Comparison of ENCODE assay signal across 8 cellular contexts in genomic region chr19:14206737-14207725, GRCh38. TPM values are rescaled to one million over a fixed set of nuclear protein-coding genes. Genes with fewer than 3 reads are reported as not detected.
DNase-seq lines count a peak whose midpoint lies in the region; ATAC-seq and TF ChIP-seq lines count a peak whose summit lies in the region.
"Not testable (repeated sequence)": the region's sequence is repeated elsewhere in the genome, so short reads cannot be mapped to it uniquely, and the experiment has no call there.

No MANE protein-coding gene starts in this region.

- ATAC-seq in left ventricle myocardium superior = peak; percentile 93
- ATAC-seq in stimulated activated memory B cell treated with anti-CD40 and anti-IgM and Interleukin-4, amounts not matched to agents 10 μg/mL and 1 μg/mL and 100 μg/mL, for 72 hours = peak; percentile 61

- peak overlapping the region; percentile 86 for H3K4me3 Mint-ChIP-seq in Caco-2 (ENCODE audit: unreplicated experiment)
- H3K4me3 Mint-ChIP-seq in stimulated activated memory B cell treated with anti-CD40 and anti-IgM and Interleukin-4, amounts not matched to agents 10 μg/mL and 1 μg/mL and 100 μg/mL, for 72 hours = peak overlapping the region; percentile 95

- H3K4me1 Mint-ChIP-seq in Caco-2 (ENCODE audit: low read depth, unreplicated experiment) = not testable (repeated sequence)
- H3K4me1 Mint-ChIP-seq in stimulated activated memory B cell treated with anti-CD40 and anti-IgM and Interleukin-4, amounts not matched to agents 10 μg/mL and 1 μg/mL and 100 μg/mL, for 72 hours = peaks cover 43% of the 10 kb centered on the region

- POLR2A ChIA-PET in Caco-2 (lab: Charles Lee) = not testable (repeated sequence)

- H3K4me3 ChIP-seq in Caco-2 (ENCODE audit: low read depth, low read length) (peak overlapping the region; percentile 56), brain microvascular endothelial cell (ENCODE audit: low read depth, low read length) (peak overlapping the region; percentile 47)

- CTCF ChIA-PET in Caco-2 (lab: Charles Lee) = not testable (repeated sequence)

- peaks cover 14% of the 10 kb centered on the region for H3K36me3 Mint-ChIP-seq in Caco-2 (ENCODE audit: insufficient read depth, unreplicated experiment)
- not testable (repeated sequence) for H3K36me3 Mint-ChIP-seq in stimulated activated memory B cell treated with anti-CD40 and anti-IgM and Interleukin-4, amounts not matched to agents 10 μg/mL and 1 μg/mL and 100 μg/mL, for 72 hours

- DNase-seq in Caco-2 = peak; percentile 92 to 93
- DNase-seq in HT1080 (ENCODE audit: low read depth) = peak; percentile 92
- DNase-seq in NCI-H526 (lab: John Stamatoyannopoulos, UW) = peak; percentile 91 to 92
- peak; percentile 63 for DNase-seq in activated CD4-positive, CD25-positive, alpha-beta regulatory T cell treated with anti-CD3 and anti-CD28 coated beads, Interleukin-2, amount 50 U/mL, for 72 hours
- peak; percentile 91 for DNase-seq in brain microvascular endothelial cell
- DNase-seq in left ventricle myocardium superior = peak; percentile 95
- peak; percentile 35 to 97 (median 92) for DNase-seq in nucleus accumbens (lab: John Stamatoyannopoulos, UW)

- not testable (repeated sequence) for H3K9me3 ChIP-seq in Caco-2

- intact Hi-C loops in Caco-2 (cut with micrococcal nuclease; ENCODE audit: unreplicated experiment); left ventricle myocardium superior (cut with micrococcal nuclease): not testable (repeated sequence)

- H3K27ac ChIP-seq in brain microvascular endothelial cell = not testable (repeated sequence)

- H3K4me1 ChIP-seq in Caco-2 = not testable (repeated sequence)

- H3K27me3 Mint-ChIP-seq in Caco-2 (ENCODE audit: insufficient read depth, unreplicated experiment) = not testable (repeated sequence)
- peaks cover 81% of the 10 kb centered on the region for H3K27me3 Mint-ChIP-seq in stimulated activated memory B cell treated with anti-CD40 and anti-IgM and Interleukin-4, amounts not matched to agents 10 μg/mL and 1 μg/mL and 100 μg/mL, for 72 hours

- in situ Hi-C loops in brain microvascular endothelial cell (cut with HindIII; ENCODE audit: low pct_ligation_motif_present, low sequenced_read_pairs) = not testable (repeated sequence)

- not testable (repeated sequence) for H3K9me3 Mint-ChIP-seq in Caco-2 (ENCODE audit: unreplicated experiment); stimulated activated memory B cell treated with anti-CD40 and anti-IgM and Interleukin-4, amounts not matched to agents 10 μg/mL and 1 μg/mL and 100 μg/mL, for 72 hours

- H3K36me3 ChIP-seq in Caco-2 (ENCODE audit: control insufficient read depth, insufficient read depth, low read length); brain microvascular endothelial cell (replicated peaks): not testable (repeated sequence)

- H3K27ac Mint-ChIP-seq in Caco-2 (ENCODE audit: unreplicated experiment) = peak overlapping the region; percentile 84
- peak overlapping the region; percentile 83 for H3K27ac Mint-ChIP-seq in stimulated activated memory B cell treated with anti-CD40 and anti-IgM and Interleukin-4, amounts not matched to agents 10 μg/mL and 1 μg/mL and 100 μg/mL, for 72 hours

- BruUV-seq in Caco-2 (replicated peaks; lab: Mats Ljungman, UMichigan) = not testable (repeated sequence)

- H3K27me3 ChIP-seq in Caco-2 (replicated peaks; ENCODE audit: control insufficient read depth, insufficient read depth, low read length); brain microvascular endothelial cell (replicated peaks): not testable (repeated sequence)

- TF ChIP-seq CTCF in Caco-2 (IDR thresholded peaks at IDR 0.05; ENCODE audit: insufficient read depth in 1 of 2, low read depth in 1 of 2, low read length in 1 of 2, severe bottlenecking in 1 of 2, unreplicated experiment in 1 of 2); brain microvascular endothelial cell (IDR thresholded peaks at IDR 0.05; ENCODE audit: low read depth, low read length, missing control alignments): not testable (repeated sequence)

RNA-seq across cellular contexts. Expression of gene ADGRL1, which starts 1.1 kb away (rescaled TPM):
- total RNA-seq in Caco-2 (2022) = 16.9 and 17.6 TPM in 2 replicates
- 8.7 and 17.4 TPM in 2 replicates for total RNA-seq in HT1080 (2014; rRNA removed; shearing (Covaris generic))
- 7.9 and 10.8 TPM in 2 replicates for polyA plus RNA-seq in HT1080 (2015; cell fraction: cytosol; rRNA removed)
- 10.7 and 13.9 TPM in 2 replicates for polyA plus RNA-seq in HT1080 (2015; cell fraction: nucleus; rRNA removed)
- 24.0 TPM for total RNA-seq in left ventricle myocardium superior
